26 cellular contexts compared by ENCODE assay signal in the genomic region with DNA sequence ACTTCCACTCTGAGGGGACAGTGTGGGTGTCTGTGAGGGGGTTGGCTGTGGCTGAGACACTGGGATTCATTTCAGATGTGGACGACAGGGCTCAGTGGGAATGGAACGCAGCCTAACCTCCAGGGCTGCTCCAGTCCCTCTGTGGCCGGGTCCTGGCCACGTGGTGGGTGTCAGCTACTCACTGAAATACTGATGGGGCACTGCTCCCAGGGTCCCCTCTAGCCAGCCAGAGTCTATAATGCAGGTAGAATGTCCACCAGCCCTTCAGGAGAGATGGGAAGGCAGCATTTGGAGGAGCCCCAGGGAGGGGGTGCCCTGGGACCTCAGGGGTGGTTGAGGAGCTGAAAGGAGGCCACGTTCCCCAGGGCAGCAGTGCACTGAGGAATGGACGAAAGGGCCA.
"Had no signal": no experiment of that assay in that cellular context is flagged by ENCODE, and none has a peak within 500 bp of the region (broad histone marks: within the 10 kb centered on the region; RNA-seq: fewer than 3 reads in every experiment).

No MANE protein-coding gene starts in this region.

- H3K4me3 ChIP-seq: neural progenitor cell, pancreas, prostate gland, skin epidermis, smooth muscle cell, spleen, stomach, thoracic aorta, thyroid gland, tibial nerve, upper lobe of left lung, vagina had no signal

- H2AFZ ChIP-seq: neural progenitor cell had no signal

- H3K27me3 ChIP-seq: neural progenitor cell, neutrophil, pancreas, thyroid gland, tibial nerve, upper lobe of left lung, vagina had no signal

- H3K9ac ChIP-seq: neural progenitor cell had no signal

- DNase-seq: naive thymus-derived CD4-positive, alpha-beta T cell; natural killer cell; nucleus accumbens; pancreas; right cardiac atrium; spleen; stimulated activated CD4-positive, alpha-beta T cell treated with anti-CD3 and anti-CD28 coated beads, Interleukin-12 subunit alpha, Interleukin-12 subunit beta, amount 100 ng/mL, for 4 hours; stimulated activated CD4-positive, alpha-beta T cell treated with anti-CD3 and anti-CD28 coated beads, Interleukin-1b, Interleukin-23, amount 100 ng/mL, for 48 hours; stimulated activated CD4-positive, alpha-beta T cell treated with anti-CD3 and anti-CD28 coated beads, Interleukin-4, amount 100 ng/mL, for 1 hour; stimulated activated CD4-positive, alpha-beta T cell treated with anti-CD3 and anti-CD28 coated beads, Interleukin-4, amount 100 ng/mL, for 4 hours; stimulated activated CD8-positive, alpha-beta memory T cell treated with anti-CD3 and anti-CD28 coated beads, Interleukin-4, amount 100 ng/mL, for 48 hours; stimulated activated naive CD4-positive, alpha-beta T cell treated with Interleukin-2 at 50 U/mL for 16 hours; stomach; thyroid gland; trophoblast cell; upper lobe of left lung had no signal

- ATAC-seq: naive thymus-derived CD4-positive, alpha-beta T cell; natural killer cell; pancreas; right cardiac atrium; sciatic nerve; stimulated activated memory B cell treated with anti-CD40 and anti-IgM and Interleukin-4, amounts not matched to agents 10 μg/mL and 1 μg/mL and 100 μg/mL, for 72 hours had no signal

- H3K36me3 ChIP-seq: neural progenitor cell, neutrophil, pancreas, prostate gland, spleen, stomach, thoracic aorta, thyroid gland, tibial nerve, upper lobe of left lung, vagina had no signal

- H3K27ac ChIP-seq: neural progenitor cell, neutrophil, pancreas, prostate gland, skin epidermis, spleen, stomach, thoracic aorta, thyroid gland, tibial nerve, upper lobe of left lung, vagina had no signal

- H3K4me2 ChIP-seq: neural progenitor cell, smooth muscle cell had no signal

- H3K4me1 ChIP-seq: neural progenitor cell, pancreas, prostate gland, stomach, thyroid gland, tibial nerve, upper lobe of left lung, vagina had no signal

- H3K9me3 ChIP-seq: neutrophil, pancreas, prostate gland, spleen, stomach, thoracic aorta, thyroid gland, tibial nerve, upper lobe of left lung, vagina had no signal
